Comparison of ENCODE assay signal across 3 cellular contexts in genomic region chr2:102494570-102494969, GRCh38.
A peak's percentile ranks its signal among the peaks of the same experiment; 100 is the strongest.
TF ChIP-seq lines count a peak whose summit lies in the region.

No MANE protein-coding gene starts in this region.

TF ChIP-seq in A549, 52 proteins besides CTCF, POLR2A, EP300 and RAD21:
- TF ChIP-seq NFE2L2 (conservative IDR thresholded peaks at IDR 0.05; ENCODE audit: low read length) (no peak), JUNB (IDR thresholded peaks at IDR 0.05) (no peak), MAFK (IDR thresholded peaks at IDR 0.05; ENCODE audit: partially characterized antibody) (peak; percentile 77)

TF ChIP-seq in IMR-90, 13 proteins besides CTCF, POLR2A, EP300 and RAD21:
- peak; percentile 77 for TF ChIP-seq MAFK (IDR thresholded peaks at IDR 0.05; ENCODE audit: low read depth, low read length)
- no peak for TF ChIP-seq NFE2L2 (IDR thresholded peaks at IDR 0.05; ENCODE audit: low read depth, low read length)
TF ChIP-seq in IMR-90: peak in this region for 1.

TF ChIP-seq in K562, 482 proteins besides CTCF, POLR2A, EP300 and RAD21:
- no peak for TF ChIP-seq GATA2 (CRISPR knock-in tag; IDR thresholded peaks at IDR 0.05)
- TF ChIP-seq C11orf30 (IDR thresholded peaks at IDR 0.05; ENCODE audit: low read depth), result peak; percentile 70
- no peak for TF ChIP-seq TEAD1 (CRISPR knock-in tag; IDR thresholded peaks at IDR 0.05)
- TF ChIP-seq ZNF316 (IDR thresholded peaks at IDR 0.05), result peak; percentile 90
- TF ChIP-seq MAFG (tag; conservative IDR thresholded peaks at IDR 0.05), result peak; percentile 53
- no peak for TF ChIP-seq GABPB2 (CRISPR knock-in tag; conservative IDR thresholded peaks at IDR 0.05)
- peak; percentile 20; the same call in 1 of the 2 replicates for TF ChIP-seq MAFK (IDR thresholded peaks at IDR 0.05; ENCODE audit: low read length)
- TF ChIP-seq PML (IDR thresholded peaks at IDR 0.05; ENCODE audit: low read length), result no peak
- no peak for TF ChIP-seq NFXL1 (CRISPR knock-in tag; IDR thresholded peaks at IDR 0.05)
- no peak for TF ChIP-seq FOXK2 (conservative IDR thresholded peaks at IDR 0.05 in 1 of 2, IDR thresholded peaks at IDR 0.05 in 1 of 2; ENCODE audit: low read depth in 2 of 2)
- no peak for TF ChIP-seq FOXJ3 (CRISPR knock-in tag; IDR thresholded peaks at IDR 0.05)
- no peak for TF ChIP-seq MTA1 (IDR thresholded peaks at IDR 0.05; ENCODE audit: borderline replicate concordance)
- TF ChIP-seq CEBPZ (IDR thresholded peaks at IDR 0.05; ENCODE audit: borderline replicate concordance, low read depth, low read length), result no peak
TF ChIP-seq in K562: peak in this region for 4.
